In the genomic region with DNA sequence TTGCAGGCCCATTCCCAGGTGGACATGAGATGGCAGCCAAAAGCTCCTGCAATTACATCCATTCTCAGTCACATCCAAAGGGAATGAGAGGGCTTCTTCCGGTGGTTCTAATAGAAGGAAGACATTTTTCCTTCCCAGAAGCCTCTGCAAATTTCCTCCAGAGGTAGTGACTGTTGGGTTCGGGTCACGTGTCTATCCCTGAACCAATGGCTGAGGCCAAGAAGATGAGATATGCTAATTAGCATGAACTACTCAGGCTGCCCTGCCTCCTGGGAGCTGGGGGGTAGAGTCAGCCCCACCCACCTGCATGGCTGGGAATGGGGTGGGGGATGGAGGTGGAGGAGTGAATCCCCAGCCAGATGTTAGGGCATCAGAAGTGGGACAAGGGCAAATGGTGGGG, we compare ENCODE assay signal across 29 cellular contexts.
"Had no signal": no experiment of that assay in that cellular context is flagged by ENCODE, and none has a peak within 500 bp of the region (broad histone marks: within the 10 kb centered on the region; RNA-seq: fewer than 3 reads in every experiment).

No MANE protein-coding gene starts in this region.

- H3K36me3 ChIP-seq: esophagus squamous epithelium, gastrocnemius medialis, heart left ventricle, left lung, lower lobe of right lung had no signal

- H3K27ac ChIP-seq: coronary artery, dorsolateral prefrontal cortex, epithelial cell of prostate, esophagus squamous epithelium, gastrocnemius medialis, heart left ventricle, hepatocyte, left lung, lower lobe of right lung had no signal

- H3K4me2 ChIP-seq: hepatocyte had no signal

- H3K9me3 ChIP-seq: esophagus squamous epithelium, gastrocnemius medialis, heart left ventricle, left lung, lower lobe of right lung, mucosa of descending colon had no signal

- H3K4me1 Mint-ChIP-seq: naive B cell had no signal

- H2AFZ ChIP-seq: hepatocyte had no signal

- H3K27ac Mint-ChIP-seq: endodermal cell; mesothelial cell of epicardium; naive B cell; naive thymus-derived CD8-positive, alpha-beta T cell had no signal

- H3K4me1 ChIP-seq: gastrocnemius medialis, heart left ventricle, left lung, lower lobe of right lung had no signal

- H3K4me3 ChIP-seq: coronary artery, dorsolateral prefrontal cortex, esophagus squamous epithelium, gastrocnemius medialis, heart left ventricle, hepatocyte, left lung, lower lobe of right lung, mucosa of descending colon had no signal

- H3K4me3 Mint-ChIP-seq: endodermal cell; mesothelial cell of epicardium; naive B cell; naive thymus-derived CD8-positive, alpha-beta T cell had no signal

- H3K27me3 ChIP-seq: gastrocnemius medialis, heart left ventricle, hepatocyte, left lung had no signal

- H3K79me2 ChIP-seq: hepatocyte had no signal

- FAIRE-seq: colon, endometrium, islet of Langerhans, keratinocyte had no signal

- H3K9me3 Mint-ChIP-seq: endodermal cell had no signal

- H3K36me3 Mint-ChIP-seq: mesothelial cell of epicardium; naive B cell; naive thymus-derived CD8-positive, alpha-beta T cell had no signal

- DNase-seq: dermis blood vessel endothelial cell; dorsolateral prefrontal cortex; effector CD4-positive, alpha-beta T cell; effector memory CD4-positive, alpha-beta T cell; endodermal cell; erythroblast; esophagus squamous epithelium; foreskin fibroblast; foreskin melanocyte; gastrocnemius medialis; heart left ventricle; hypothalamus; left cardiac atrium; left lung; left ventricle myocardium superior; lower lobe of right lung; mesenchymal stem cell; mucosa of descending colon; naive B cell; naive thymus-derived CD8-positive, alpha-beta T cell had no signal

- ATAC-seq: esophagus mucosa; gastrocnemius medialis; heart left ventricle; left cardiac atrium; left lung; left ventricle myocardium superior; lower lobe of right lung; mucosa of descending colon; naive thymus-derived CD8-positive, alpha-beta T cell had no signal
